In the genomic region with DNA sequence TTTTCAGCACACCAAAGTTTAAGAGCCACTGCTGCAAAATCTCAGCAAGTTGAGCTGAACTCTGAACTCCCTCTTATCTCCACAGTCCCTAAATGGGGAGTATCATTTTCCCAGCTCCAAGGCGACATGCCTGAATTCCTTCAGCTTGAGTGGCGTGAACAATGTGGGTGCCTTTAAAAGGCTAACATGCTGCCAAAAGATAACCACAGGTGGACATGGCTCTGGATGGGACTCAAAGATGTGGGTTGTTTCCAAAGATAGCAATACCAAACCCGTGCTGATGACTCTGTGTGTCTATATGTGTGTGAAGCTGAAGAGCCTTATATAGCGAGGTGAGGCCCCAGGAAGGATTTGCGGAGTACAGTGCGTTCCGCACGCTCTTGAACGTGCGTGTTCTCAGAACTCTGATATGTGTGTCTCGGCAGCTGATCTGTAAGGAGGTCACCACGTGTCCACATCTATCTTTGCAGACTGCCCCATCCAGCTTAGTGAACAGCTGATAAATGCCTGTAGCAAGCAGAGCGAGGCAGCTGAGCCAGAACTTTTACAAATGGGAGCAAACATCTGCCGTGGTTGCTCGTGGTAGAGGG, we compare ENCODE assay signal across 18 cellular contexts.
"Had no signal": no experiment of that assay in that cellular context is flagged by ENCODE, and none has a peak within 500 bp of the region (broad histone marks: within the 10 kb centered on the region; RNA-seq: fewer than 3 reads in every experiment).

No MANE protein-coding gene starts in this region.

- H3K36me3 ChIP-seq: adrenal gland, esophagus squamous epithelium, upper lobe of left lung had no signal

- H3K9me3 ChIP-seq: adrenal gland, esophagus squamous epithelium, SK-N-SH, upper lobe of left lung had no signal

- DNase-seq: activated CD4-positive, alpha-beta memory T cell treated with anti-CD3 and anti-CD28 coated beads, Interleukin-2, amount 10 ng/mL, durations not matched to agents 7 days and 5 days; activated effector memory CD4-positive, alpha-beta T cell treated with anti-CD3 and anti-CD28 coated beads, Interleukin-2, amount 50 U/mL, for 16 hours; activated T-cell treated with anti-CD3 and anti-CD28 coated beads, Interleukin-2, amount 50 U/mL, for 24 hours; caudate nucleus; cortex of kidney; effector CD4-positive, alpha-beta T cell; esophagus squamous epithelium; immature natural killer cell; midbrain; naive B cell; SK-N-SH; stimulated activated naive CD8-positive, alpha-beta T cell treated with anti-CD3 and anti-CD28 coated beads, Interleukin-15, amount 100 ng/mL, for 72 hours; T-cell; upper lobe of left lung had no signal

- H3K4me3 ChIP-seq: adrenal gland, esophagus squamous epithelium, smooth muscle cell, upper lobe of left lung had no signal

- H3K4me1 ChIP-seq: parathyroid adenoma had no signal

- H3K9ac ChIP-seq: parathyroid adenoma, SK-N-SH had no signal

- H3K27me3 ChIP-seq: adrenal gland, esophagus squamous epithelium, upper lobe of left lung had no signal

- ATAC-seq: stimulated activated naive CD8-positive, alpha-beta T cell treated with anti-CD3 and anti-CD28 coated beads, Interleukin-15, amount 100 ng/mL, for 72 hours; T-cell had no signal

- H3K4me2 ChIP-seq: SK-N-SH, smooth muscle cell had no signal

- H3K27ac ChIP-seq: adrenal gland, esophagus squamous epithelium, parathyroid adenoma, upper lobe of left lung, VCaP had no signal
